Comparison of ENCODE assay signal across 20 cellular contexts in genomic region chr11:111652184-111652583, GRCh38.
"Had no signal": no experiment of that assay in that cellular context is flagged by ENCODE, and none has a peak within 500 bp of the region (broad histone marks: within the 10 kb centered on the region; RNA-seq: fewer than 3 reads in every experiment).

No MANE protein-coding gene starts in this region.

- DNase-seq: activated CD4-positive, alpha-beta T cell treated with anti-CD3 and anti-CD28 coated beads for 48 hours; activated CD4-positive, CD25-positive, alpha-beta regulatory T cell; activated CD8-positive, alpha-beta T cell treated with anti-CD3 and anti-CD28 coated beads for 36 hours; activated naive CD4-positive, alpha-beta T cell treated with anti-CD3 and anti-CD28 coated beads for 36 hours; activated T-cell treated with anti-CD3 and anti-CD28 coated beads, Interleukin-2, amount 50 U/mL, for 4 hours; aorta; cerebellar nuclear complex; dermis blood vessel endothelial cell; effector memory CD4-positive, alpha-beta T cell; heart left ventricle; left ventricle myocardium superior; naive thymus-derived CD8-positive, alpha-beta T cell; T-cell; T-helper 9 cell; uterus had no signal

- H3K4me3 ChIP-seq: breast epithelium, gastroesophageal sphincter, heart left ventricle, prostate gland, right atrium auricular region, tibial nerve, uterus had no signal
